In genomic region chr7:139676390-139676789, GRCh38 we compare ENCODE assay signal across 28 cellular contexts.
DNase-seq lines count a peak whose midpoint lies in the region; TF ChIP-seq lines count a peak whose summit lies in the region.
"Had no signal": no experiment of that assay in that cellular context is flagged by ENCODE, and none has a peak within 500 bp of the region (broad histone marks: within the 10 kb centered on the region; RNA-seq: fewer than 3 reads in every experiment).

No MANE protein-coding gene starts in this region.

- H3K27me3 ChIP-seq in ACC112 (ENCODE audit: insufficient read depth, low read length) (no peaks in the 10 kb centered on the region), dorsolateral prefrontal cortex (no peaks in the 10 kb centered on the region), osteoblast (ENCODE audit: insufficient read depth, low read length) (no peaks in the 10 kb centered on the region), A673 (replicated peaks; ENCODE audit: insufficient read depth, low read depth, low read length, poor library complexity) (no peaks in the 10 kb centered on the region), esophagus squamous epithelium (no peaks in the 10 kb centered on the region)
- H3K27me3 ChIP-seq: BLaER1 treated with 17β-estradiol and CSF1 and Interleukin-3, amounts not matched to agents 10 nM and 100 nM; esophagus muscularis mucosa; pancreas; transverse colon had no signal

- H3K9me3 ChIP-seq in osteoblast (ENCODE audit: low read depth, low read length) (no peaks in the 10 kb centered on the region), A673 (ENCODE audit: low read depth, low read length, poor library complexity, severe bottlenecking) (no peaks in the 10 kb centered on the region), esophagus squamous epithelium (no peaks in the 10 kb centered on the region)
- H3K9me3 ChIP-seq: Caco-2, esophagus muscularis mucosa, pancreas, transverse colon had no signal

- intact Hi-C loops in dorsolateral prefrontal cortex (cut with DNase I) (no loop called here), A673 (cut with micrococcal nuclease; ENCODE audit: unreplicated experiment) (no loop called here), esophagus squamous epithelium (cut with DNase I) (no loop called here)

- WGBS in esophagus squamous epithelium, 2 donors = 94 to 96% methylated on average over 2 of the region's 2 CpGs

- H3K27ac Mint-ChIP-seq in IgD-negative memory B cell = peak overlapping the region; percentile 20 to 93 (median 31)
- H3K27ac Mint-ChIP-seq: activated naive CD8-positive, alpha-beta T cell treated with anti-CD3 and anti-CD28 coated beads, Interleukin-2, amount 10 ng/mL, durations not matched to agents 7 days and 5 days; GM23338; HFFc6; nephron progenitor cell had no signal

- H3K79me2 ChIP-seq in ACC112 (ENCODE audit: control insufficient read depth, insufficient read depth, low read length, unreplicated experiment) (peaks cover 57% of the 10 kb centered on the region), osteoblast (ENCODE audit: insufficient read depth, low read length) (peaks cover 52% of the 10 kb centered on the region)

- H3K4me3 ChIP-seq in ACC112 (ENCODE audit: low read depth, low read length) (no peak overlapping the region), dorsolateral prefrontal cortex (no peak overlapping the region), osteoblast (ENCODE audit: insufficient read depth, low read length) (no peak overlapping the region), A673 (ENCODE audit: low read depth, low read length, poor library complexity, severe bottlenecking) (no peak overlapping the region), esophagus squamous epithelium (no peak overlapping the region)
- H3K4me3 ChIP-seq: BLaER1 treated with 17β-estradiol and CSF1 and Interleukin-3, amounts not matched to agents 10 nM and 100 nM; esophagus muscularis mucosa; GM23338; K562; lung; pancreas; transverse colon had no signal

- H4K20me1 ChIP-seq in osteoblast (ENCODE audit: insufficient read depth, low read length) = no peaks in the 10 kb centered on the region

- peak overlapping the region; percentile 67 for H3K27ac ChIP-seq in ACC112 (ENCODE audit: low read depth, low read length)
- H3K27ac ChIP-seq in dorsolateral prefrontal cortex = peak overlapping the region in 52 of 59 donors; percentile 1 to 98 (median 74)
- peak overlapping the region; percentile 57 for H3K27ac ChIP-seq in osteoblast (ENCODE audit: low read depth, low read length)
- H3K27ac ChIP-seq in A673 (ENCODE audit: low read depth, low read length, poor library complexity, severe bottlenecking) = no peak overlapping the region
- no peak overlapping the region for H3K27ac ChIP-seq in RWPE1
- no peak overlapping the region for H3K27ac ChIP-seq in esophagus squamous epithelium
- H3K27ac ChIP-seq: BLaER1 treated with 17β-estradiol and CSF1 and Interleukin-3, amounts not matched to agents 10 nM and 100 nM; esophagus muscularis mucosa; transverse colon had no signal

- peaks cover 31 to 48% (median 46%) of the 10 kb centered on the region in 3 donors for H3K4me1 Mint-ChIP-seq in IgD-negative memory B cell

- no peaks in the 10 kb centered on the region for H3K27me3 Mint-ChIP-seq in IgD-negative memory B cell
- H3K27me3 Mint-ChIP-seq: activated naive CD8-positive, alpha-beta T cell treated with anti-CD3 and anti-CD28 coated beads, Interleukin-2, amount 10 ng/mL, durations not matched to agents 7 days and 5 days; central memory CD8-positive, alpha-beta T cell had no signal

- H2AFZ ChIP-seq in ACC112 (ENCODE audit: low read length, unreplicated experiment) (no peak overlapping the region), osteoblast (ENCODE audit: low read length) (no peak overlapping the region)
- H2AFZ ChIP-seq: GM23338 had no signal

- peak overlapping the region in 1 of 4 donors; percentile 46 for H3K4me3 Mint-ChIP-seq in IgD-negative memory B cell
- H3K4me3 Mint-ChIP-seq: activated naive CD8-positive, alpha-beta T cell treated with anti-CD3 and anti-CD28 coated beads, Interleukin-2, amount 10 ng/mL, durations not matched to agents 7 days and 5 days; central memory CD8-positive, alpha-beta T cell; GM23338; HFFc6; nephron progenitor cell had no signal

- no peak overlapping the region for H3K4me2 ChIP-seq in osteoblast (ENCODE audit: insufficient read depth, low read length)
- H3K4me2 ChIP-seq: GM23338 had no signal

- H3K9me3 Mint-ChIP-seq in IgD-negative memory B cell = no peaks in the 10 kb centered on the region
- H3K9me3 Mint-ChIP-seq: central memory CD8-positive, alpha-beta T cell; GM23338 had no signal

- no peak for TF ChIP-seq CTCF in dorsolateral prefrontal cortex (IDR thresholded peaks at IDR 0.05 in 54 of 56, conservative IDR thresholded peaks at IDR 0.05 in 2 of 56; ENCODE audit: low read depth in 1 of 56, partially characterized antibody in 56 of 56)
- no peak for TF ChIP-seq CTCF in osteoblast (IDR thresholded peaks at IDR 0.05; ENCODE audit: extremely low read depth, low read depth, low read length)
- TF ChIP-seq CTCF in A673 (conservative IDR thresholded peaks at IDR 0.05; ENCODE audit: low read depth, low read length) = no peak
- TF ChIP-seq CTCF in RWPE1 (conservative IDR thresholded peaks at IDR 0.05; ENCODE audit: low read depth) = no peak
- no peak for TF ChIP-seq CTCF in esophagus squamous epithelium (IDR thresholded peaks at IDR 0.05)

- DNase-seq in dorsolateral prefrontal cortex = no peak
- DNase-seq in osteoblast (ENCODE audit: insufficient read length, low spot score, missing footprints) = no peak
- DNase-seq in A673 (ENCODE audit: low spot score) = no peak
- DNase-seq in RWPE1 (ENCODE audit: low spot score) = no peak
- no peak for DNase-seq in SKM-1 (lab: John Stamatoyannopoulos, UW; ENCODE audit: unreplicated experiment)
- no peak for DNase-seq in esophagus squamous epithelium (lab: John Stamatoyannopoulos, UW)
- DNase-seq: activated CD4-positive, alpha-beta T cell treated with anti-CD3 and anti-CD28 coated beads for 4 hours; activated gamma-delta T cell; activated naive CD8-positive, alpha-beta T cell treated with anti-CD3 and anti-CD28 coated beads, Interleukin-2, amount 10 ng/mL, durations not matched to agents 7 days and 5 days; Caco-2; DMS79; HFFc6; NCI-H1092; NCI-H748 treated with DMSO at 0.1 percent for 48 hours; nephron progenitor cell; pancreas; stimulated activated CD4-positive, alpha-beta T cell treated with anti-CD3 and anti-CD28 coated beads, Interleukin-2, amount 100 ng/mL, for 24 hours; SW 1271; T-helper 9 cell; transverse colon had no signal

- BruUV-seq in A673 (replicated peaks; lab: Mats Ljungman, UMichigan) = no TSS peak

- peaks cover 13% of the 10 kb centered on the region for H3K36me3 Mint-ChIP-seq in IgD-negative memory B cell

- H3K36me3 ChIP-seq in ACC112 (ENCODE audit: insufficient read depth, low read length) (peaks cover 20% of the 10 kb centered on the region), osteoblast (ENCODE audit: insufficient read depth, low read length) (no peaks in the 10 kb centered on the region), A673 (ENCODE audit: insufficient read depth, low read length, poor library complexity, severe bottlenecking) (no peaks in the 10 kb centered on the region), esophagus squamous epithelium (peaks cover 0 to 22% (median 0%) of the 10 kb centered on the region in 3 donors)
- H3K36me3 ChIP-seq: pancreas, transverse colon had no signal

- CTCF ChIA-PET in A673 (lab: Charles Lee) (no interaction called here), RWPE1 (lab: Yijun Ruan, JAX) (no interaction called here)

- no peak for TF ChIP-seq POLR2A in esophagus squamous epithelium (IDR thresholded peaks at IDR 0.05)

- peaks cover 59% of the 10 kb centered on the region for H3K4me1 ChIP-seq in ACC112 (ENCODE audit: control insufficient read depth, insufficient read depth, low read length, unreplicated experiment)
- peaks cover 42% of the 10 kb centered on the region for H3K4me1 ChIP-seq in osteoblast (ENCODE audit: insufficient read depth, low read length)
- peaks cover 9% of the 10 kb centered on the region for H3K4me1 ChIP-seq in A673 (ENCODE audit: insufficient read depth, low read length, poor library complexity, severe bottlenecking)
- peaks cover 9 to 33% (median 18%) of the 10 kb centered on the region in 3 donors for H3K4me1 ChIP-seq in esophagus squamous epithelium

- POLR2A ChIA-PET in A673 (lab: Charles Lee; ENCODE audit: low non-redundant PET) = no interaction called here
- POLR2A ChIA-PET in RWPE1 (lab: Yijun Ruan, JAX; ENCODE audit: low non-redundant PET) = no interaction called here

Comparison
In these comparisons a context has a peak if more than half of its experiments do, and no peak if none do; other contexts are left out.
1. H3K27ac ChIP-seq: peak in ACC112 (single experiment), dorsolateral prefrontal cortex (52 of 59) and osteoblast (single experiment); none in A673 (single experiment), RWPE1 (single experiment) and esophagus squamous epithelium (0 of 4).